In genomic region chr11:96152623-96153022, GRCh38 we compare ENCODE assay signal across 16 cellular contexts.
DNase-seq lines count a peak whose midpoint lies in the region; ATAC-seq and TF ChIP-seq lines count a peak whose summit lies in the region.
"Had no signal": no experiment of that assay in that cellular context is flagged by ENCODE, and none has a peak within 500 bp of the region (broad histone marks: within the 10 kb centered on the region; RNA-seq: fewer than 3 reads in every experiment).

No MANE protein-coding gene starts in this region.

- DNase-seq in activated CD8-positive, alpha-beta T cell treated with anti-CD3 and anti-CD28 coated beads for 36 hours: no peak
- DNase-seq in activated CD8-positive, alpha-beta T cell treated with anti-CD3 and anti-CD28 coated beads, Interleukin-2, amount 10 ng/mL, durations not matched to agents 7 days and 5 days: no peak
- DNase-seq in globus pallidus (ENCODE audit: low spot score) (peak; percentile 47), pons (ENCODE audit: low spot score) (peak; percentile 48), OCI-M1 (lab: John Stamatoyannopoulos, UW) (no peak)
- DNase-seq in effector CD8-positive, alpha-beta T cell (lab: John Stamatoyannopoulos, UW): no peak
- DNase-seq in natural killer cell treated with Interleukin-12 subunit alpha and Interleukin-12 subunit beta and Interleukin-15 and Interleukin-18, amount 100 ng/mL, for 72 hours (ENCODE audit: low spot score): no peak
- DNase-seq: left colon; NCI-H1105 treated with DMSO at 0.1 percent for 48 hours; NCI-H510A treated with DMSO at 0.1 percent for 48 hours; occipital lobe; right lobe of liver; RPMI8226; stimulated activated CD4-positive, alpha-beta T cell treated with anti-CD3 and anti-CD28 coated beads, Interleukin-15, amount 100 ng/mL, for 24 hours had no signal

- H3K4me1 Mint-ChIP-seq in activated CD8-positive, alpha-beta T cell treated with anti-CD3 and anti-CD28 coated beads for 36 hours (ENCODE audit: low read depth): peaks cover 57% of the 10 kb centered on the region
- peaks cover 27% of the 10 kb centered on the region for H3K4me1 Mint-ChIP-seq in activated CD8-positive, alpha-beta T cell treated with anti-CD3 and anti-CD28 coated beads, Interleukin-2, amount 10 ng/mL, durations not matched to agents 7 days and 5 days (ENCODE audit: low read depth)
- peaks cover 66% of the 10 kb centered on the region for H3K4me1 Mint-ChIP-seq in brain
- H3K4me1 Mint-ChIP-seq in natural killer cell treated with Interleukin-12 subunit alpha and Interleukin-12 subunit beta and Interleukin-15 and Interleukin-18, amount 100 ng/mL, for 72 hours (ENCODE audit: low read depth in 2 of 2): peaks cover 32 to 33% of the 10 kb centered on the region in 2 donors

- H3K27ac Mint-ChIP-seq in activated CD8-positive, alpha-beta T cell treated with anti-CD3 and anti-CD28 coated beads for 36 hours: peak overlapping the region; percentile 24
- no peak overlapping the region for H3K27ac Mint-ChIP-seq in activated CD8-positive, alpha-beta T cell treated with anti-CD3 and anti-CD28 coated beads, Interleukin-2, amount 10 ng/mL, durations not matched to agents 7 days and 5 days
- peak overlapping the region in 4 of 5 experiments; percentile 54 to 97 (median 81) for H3K27ac Mint-ChIP-seq in brain
- peak overlapping the region in 1 of 2 donors; percentile 18 for H3K27ac Mint-ChIP-seq in natural killer cell treated with Interleukin-12 subunit alpha and Interleukin-12 subunit beta and Interleukin-15 and Interleukin-18, amount 100 ng/mL, for 72 hours
- H3K27ac Mint-ChIP-seq: activated T-helper 1 cell treated with anti-CD3 and anti-CD28 coated beads, Interleukin-12 subunit alpha, Interleukin-12 subunit beta, Interleukin-2, Interleukin-4 antibody, amounts not matched to agents 30 ng/mL and 10 ng/mL and 1 ng/mL, durations not matched to agents 14 hours and 24 hours and 36 hours had no signal

- intact Hi-C loops in activated CD8-positive, alpha-beta T cell treated with anti-CD3 and anti-CD28 coated beads for 36 hours (cut with micrococcal nuclease): loop anchor here (5.0 kb wide), 1 partner anchor 65 kb away; no protein-coding TSS in a partner anchor

- POLR2A ChIA-PET in activated CD8-positive, alpha-beta T cell treated with anti-CD3 and anti-CD28 coated beads for 36 hours (lab: Charles Lee): interaction anchor here (1.1 kb wide), 1 partner anchor 16 kb away, joined by 3 read pairs; no protein-coding TSS in a partner anchor
- POLR2A ChIA-PET in activated CD8-positive, alpha-beta T cell treated with anti-CD3 and anti-CD28 coated beads, Interleukin-2, amount 10 ng/mL, durations not matched to agents 7 days and 5 days (lab: Charles Lee): no interaction called here

- no peak for TF ChIP-seq CTCF in activated CD8-positive, alpha-beta T cell treated with anti-CD3 and anti-CD28 coated beads for 36 hours (IDR thresholded peaks at IDR 0.05)
- no peak for TF ChIP-seq CTCF in brain (conservative IDR thresholded peaks at IDR 0.05)

- H3K9me3 Mint-ChIP-seq in activated CD8-positive, alpha-beta T cell treated with anti-CD3 and anti-CD28 coated beads for 36 hours: no peaks in the 10 kb centered on the region
- no peaks in the 10 kb centered on the region for H3K9me3 Mint-ChIP-seq in activated CD8-positive, alpha-beta T cell treated with anti-CD3 and anti-CD28 coated beads, Interleukin-2, amount 10 ng/mL, durations not matched to agents 7 days and 5 days (ENCODE audit: insufficient read depth)
- H3K9me3 Mint-ChIP-seq in brain: no peaks in the 10 kb centered on the region
- H3K9me3 Mint-ChIP-seq in natural killer cell treated with Interleukin-12 subunit alpha and Interleukin-12 subunit beta and Interleukin-15 and Interleukin-18, amount 100 ng/mL, for 72 hours: no peaks in the 10 kb centered on the region
- H3K9me3 Mint-ChIP-seq: activated T-helper 1 cell treated with anti-CD3 and anti-CD28 coated beads, Interleukin-12 subunit alpha, Interleukin-12 subunit beta, Interleukin-2, Interleukin-4 antibody, amounts not matched to agents 30 ng/mL and 10 ng/mL and 1 ng/mL, durations not matched to agents 14 hours and 24 hours and 36 hours had no signal

- no peak overlapping the region for H3K4me3 Mint-ChIP-seq in activated CD8-positive, alpha-beta T cell treated with anti-CD3 and anti-CD28 coated beads for 36 hours
- H3K4me3 Mint-ChIP-seq in activated CD8-positive, alpha-beta T cell treated with anti-CD3 and anti-CD28 coated beads, Interleukin-2, amount 10 ng/mL, durations not matched to agents 7 days and 5 days: no peak overlapping the region
- H3K4me3 Mint-ChIP-seq in brain: peak overlapping the region in 3 of 5 experiments; percentile 34 to 71 (median 46)
- H3K4me3 Mint-ChIP-seq in natural killer cell treated with Interleukin-12 subunit alpha and Interleukin-12 subunit beta and Interleukin-15 and Interleukin-18, amount 100 ng/mL, for 72 hours: no peak overlapping the region
- H3K4me3 Mint-ChIP-seq: activated T-helper 1 cell treated with anti-CD3 and anti-CD28 coated beads, Interleukin-12 subunit alpha, Interleukin-12 subunit beta, Interleukin-2, Interleukin-4 antibody, amounts not matched to agents 30 ng/mL and 10 ng/mL and 1 ng/mL, durations not matched to agents 14 hours and 24 hours and 36 hours had no signal

- CTCF ChIA-PET in activated CD8-positive, alpha-beta T cell treated with anti-CD3 and anti-CD28 coated beads for 36 hours (lab: Charles Lee): no interaction called here
- CTCF ChIA-PET in activated CD8-positive, alpha-beta T cell treated with anti-CD3 and anti-CD28 coated beads, Interleukin-2, amount 10 ng/mL, durations not matched to agents 7 days and 5 days (lab: Charles Lee): interaction anchor here (2.7 kb wide), 1 partner anchor 191 kb away, joined by 9 read pairs; the partner anchor contains the start of gene MAML2

- H3K27me3 Mint-ChIP-seq in activated CD8-positive, alpha-beta T cell treated with anti-CD3 and anti-CD28 coated beads for 36 hours: no peaks in the 10 kb centered on the region
- H3K27me3 Mint-ChIP-seq in activated CD8-positive, alpha-beta T cell treated with anti-CD3 and anti-CD28 coated beads, Interleukin-2, amount 10 ng/mL, durations not matched to agents 7 days and 5 days (ENCODE audit: low read depth): no peaks in the 10 kb centered on the region
- peaks cover 3% of the 10 kb centered on the region for H3K27me3 Mint-ChIP-seq in brain
- H3K27me3 Mint-ChIP-seq in natural killer cell treated with Interleukin-12 subunit alpha and Interleukin-12 subunit beta and Interleukin-15 and Interleukin-18, amount 100 ng/mL, for 72 hours: no peaks in the 10 kb centered on the region

- peaks cover 3% of the 10 kb centered on the region for H3K36me3 Mint-ChIP-seq in activated CD8-positive, alpha-beta T cell treated with anti-CD3 and anti-CD28 coated beads for 36 hours (ENCODE audit: low read depth)
- peaks cover 17% of the 10 kb centered on the region for H3K36me3 Mint-ChIP-seq in activated CD8-positive, alpha-beta T cell treated with anti-CD3 and anti-CD28 coated beads, Interleukin-2, amount 10 ng/mL, durations not matched to agents 7 days and 5 days (ENCODE audit: low read depth)
- H3K36me3 Mint-ChIP-seq in brain: no peaks in the 10 kb centered on the region
- no peaks in the 10 kb centered on the region for H3K36me3 Mint-ChIP-seq in natural killer cell treated with Interleukin-12 subunit alpha and Interleukin-12 subunit beta and Interleukin-15 and Interleukin-18, amount 100 ng/mL, for 72 hours

- no peak for ATAC-seq in activated CD8-positive, alpha-beta T cell treated with anti-CD3 and anti-CD28 coated beads for 36 hours
- no peak for ATAC-seq in activated CD8-positive, alpha-beta T cell treated with anti-CD3 and anti-CD28 coated beads, Interleukin-2, amount 10 ng/mL, durations not matched to agents 7 days and 5 days
- no peak for ATAC-seq in natural killer cell treated with Interleukin-12 subunit alpha and Interleukin-12 subunit beta and Interleukin-15 and Interleukin-18, amount 100 ng/mL, for 72 hours
- ATAC-seq: left colon, right lobe of liver had no signal

Comparison
In these comparisons a context has a peak if more than half of its experiments do, and no peak if none do; other contexts are left out.
1. DNase-seq: peak in globus pallidus (single experiment) and pons (single experiment); none in activated CD8-positive, alpha-beta T cell treated with anti-CD3 and anti-CD28 coated beads for 36 hours (single experiment), activated CD8-positive, alpha-beta T cell treated with anti-CD3 and anti-CD28 coated beads, Interleukin-2, amount 10 ng/mL, durations not matched to agents 7 days and 5 days (single experiment), effector CD8-positive, alpha-beta T cell (single experiment), natural killer cell treated with Interleukin-12 subunit alpha and Interleukin-12 subunit beta and Interleukin-15 and Interleukin-18, amount 100 ng/mL, for 72 hours (single experiment) and OCI-M1 (single experiment).
2. H3K4me3 Mint-ChIP-seq: peak in brain (3 of 5); none in activated CD8-positive, alpha-beta T cell treated with anti-CD3 and anti-CD28 coated beads for 36 hours (single experiment), activated CD8-positive, alpha-beta T cell treated with anti-CD3 and anti-CD28 coated beads, Interleukin-2, amount 10 ng/mL, durations not matched to agents 7 days and 5 days (single experiment) and natural killer cell treated with Interleukin-12 subunit alpha and Interleukin-12 subunit beta and Interleukin-15 and Interleukin-18, amount 100 ng/mL, for 72 hours (single experiment).